ENCODE assay signal across 8 cellular contexts in the genomic region with DNA sequence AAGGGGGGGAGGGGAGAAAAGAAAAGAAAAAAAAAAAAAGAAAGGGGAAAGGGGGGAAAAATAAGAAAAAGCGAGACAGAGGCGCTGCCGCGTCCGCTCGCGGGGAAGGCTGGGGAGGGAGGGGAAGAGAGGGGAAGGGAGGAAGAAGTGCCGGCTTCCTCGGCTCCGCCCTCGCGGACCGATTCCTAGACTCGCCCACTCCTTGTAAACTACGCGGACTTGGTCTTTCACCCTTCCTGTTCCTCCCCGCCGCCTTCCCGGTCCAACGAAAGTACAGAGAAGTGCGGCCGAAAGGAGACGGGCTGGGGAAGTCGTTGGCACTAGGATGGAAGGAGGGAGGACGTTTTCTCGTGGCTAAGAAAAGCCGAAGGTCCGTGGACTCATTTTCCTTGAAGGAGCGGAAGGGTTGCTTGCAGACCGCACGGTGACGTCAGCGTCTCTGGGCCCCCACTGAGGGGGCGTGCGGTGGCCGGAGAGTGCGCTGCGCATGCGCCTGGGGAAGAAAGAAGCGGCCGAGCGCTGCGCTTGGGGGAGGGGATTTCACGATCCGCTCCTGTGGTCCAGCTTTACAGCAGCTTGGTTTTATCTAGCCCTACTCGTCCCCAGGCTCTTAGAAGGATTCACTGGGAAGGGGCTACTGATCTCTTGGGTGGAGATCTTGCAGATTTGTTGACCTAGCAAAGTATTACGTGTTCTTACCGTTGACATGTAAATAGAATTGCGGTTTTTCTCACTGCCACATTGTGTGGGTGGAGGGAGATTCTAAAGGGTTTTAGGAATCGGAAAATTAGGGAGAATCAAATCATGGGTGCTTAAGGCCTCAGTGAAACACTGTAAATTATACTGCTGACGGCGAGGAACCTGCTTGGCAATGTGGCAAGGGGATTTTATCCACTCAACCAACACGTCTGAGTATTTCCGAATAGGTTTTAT. TPM values are rescaled to one million over a fixed set of nuclear protein-coding genes. Genes with fewer than 3 reads are reported as not detected.
DNase-seq lines count a peak whose midpoint lies in the region; ATAC-seq, FAIRE-seq and TF ChIP-seq lines count a peak whose summit lies in the region.

A gene with protein sequence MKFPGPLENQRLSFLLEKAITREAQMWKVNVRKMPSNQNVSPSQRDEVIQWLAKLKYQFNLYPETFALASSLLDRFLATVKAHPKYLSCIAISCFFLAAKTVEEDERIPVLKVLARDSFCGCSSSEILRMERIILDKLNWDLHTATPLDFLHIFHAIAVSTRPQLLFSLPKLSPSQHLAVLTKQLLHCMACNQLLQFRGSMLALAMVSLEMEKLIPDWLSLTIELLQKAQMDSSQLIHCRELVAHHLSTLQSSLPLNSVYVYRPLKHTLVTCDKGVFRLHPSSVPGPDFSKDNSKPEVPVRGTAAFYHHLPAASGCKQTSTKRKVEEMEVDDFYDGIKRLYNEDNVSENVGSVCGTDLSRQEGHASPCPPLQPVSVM (minus strand): TSS at position 121 of the 933 bp plus-strand sequence. CDS start 9,627 bp downstream, outside the sequence.

- 0 to 1% (median 0%) methylated on average over 54 of the region's 54 CpGs for whole genome bisulfite sequencing in adipose tissue, 3 donors
- 0 to 1% methylated on average over 10 to 54 of the region's 54 CpGs for WGBS in transverse colon (ENCODE audit: low coverage in 1 of 2), 2 donors

- FAIRE-seq in GM12892 (lab: Jason Lieb, UNC), result peak; percentile 92

- H3K4me3 ChIP-seq in transverse colon, result peak within 1 kb of the TSS; percentile 97 to 100 (median 99)

- peak; percentile 46 for TF ChIP-seq EP300 in transverse colon (IDR thresholded peaks at IDR 0.05; ENCODE audit: low read depth)

- peak within 1 kb of the TSS in 2 of 3 donors; percentile 99 to 100 for H3K4me3 Mint-ChIP-seq in T-cell

- H3K4me1 Mint-ChIP-seq in T-cell, result peaks cover 31 to 50% (median 43%) of the 10 kb centered on the region in 3 donors

- peaks cover 13 to 48% (median 20%) of the 10 kb centered on the region in 4 donors for H3K4me1 ChIP-seq in transverse colon

- H3K9me3 ChIP-seq in transverse colon, result no peaks in the 10 kb centered on the region

- peaks cover 0 to 3% of the 10 kb centered on the region in 2 donors for H3K27me3 Mint-ChIP-seq in T-cell

- intact Hi-C loops in cardiac septum (cut with DNase I) (loop anchor here (1.0 to 2.0 kb wide), 2 partner anchors 80 to 127 kb away; a partner anchor contains a TSS), transverse colon (cut with DNase I; ENCODE audit: low total_unique reads) (no loop called here)

- H3K36me3 ChIP-seq in transverse colon, result no peaks in the 10 kb centered on the region

- H3K27ac Mint-ChIP-seq in T-cell, result peak within 1 kb of the TSS; percentile 100

- H3K27ac ChIP-seq in adipose tissue (ENCODE audit: low read depth, low read length) (peak within 1 kb of the TSS; percentile 85), transverse colon (peak within 1 kb of the TSS; percentile 99 to 100 (median 100))

- CTCF ChIA-PET in T-cell (lab: Charles Lee), result interaction anchor here in 1 of 2 donors (0.6 to 2.2 kb wide), 6 partner anchors 19 to 818 kb away, joined by 3 to 7 read pairs (median 5); no protein-coding TSS in a partner anchor

- peak; percentile 70 for DNase-seq in GM12892 (ENCODE audit: insufficient read length)
- peak; percentile 96 for DNase-seq in NCI-H146 (lab: John Stamatoyannopoulos, UW)
- peak; percentile 84 to 95 (median 90) for DNase-seq in T-cell
- peak; percentile 98 for DNase-seq in cardiac septum (ENCODE audit: low spot score)
- peak; percentile 96 for DNase-seq in pons (ENCODE audit: low spot score)
- peak; percentile 97 for DNase-seq in transverse colon

- no peak for TF ChIP-seq CTCF in transverse colon (IDR thresholded peaks at IDR 0.05)

- ATAC-seq in HG02852 (IDR thresholded peaks at IDR 0.05; ENCODE audit: unreplicated experiment) (peak; percentile 56), T-cell (replicated peaks in 1 of 4) (peak; percentile 71 to 82 (median 77))

- POLR2A ChIA-PET in T-cell (lab: Charles Lee), result interaction anchor here (0.6 to 1.5 kb wide), 5 partner anchors 44 to 93 kb away, joined by 3 read pairs; no protein-coding TSS in a partner anchor

- TF ChIP-seq POLR2A in GM12892 (IDR thresholded peaks at IDR 0.05; ENCODE audit: low read depth, low read length) (peak; percentile 95), transverse colon (IDR thresholded peaks at IDR 0.05) (peak; percentile 92)

- peaks cover 3% of the 10 kb centered on the region for H3K36me3 Mint-ChIP-seq in T-cell

- in situ Hi-C loops in transverse colon (cut with MboI; ENCODE audit: low pct_ligation_motif_present in 1 of 4, low pct_unique_long_range_greater_than_20kb in 1 of 4, low sequenced_read_pairs in 3 of 4), result no loop called here

- no peaks in the 10 kb centered on the region for H3K27me3 ChIP-seq in transverse colon

- H3K9me3 Mint-ChIP-seq in T-cell, result no peaks in the 10 kb centered on the region

RNA-seq across cellular contexts. Expression of the gene that starts here (rescaled TPM):
- polyA plus RNA-seq in GM12892 (2012; ENCODE audit: missing spikeins), result 122 TPM
- total RNA-seq in T-cell, result 100 to 1,000 TPM; 229 to 359 (median 256) TPM
- polyA plus RNA-seq in adipose tissue, result 100 to 1,000 TPM; 101 to 282 (median 117) TPM
- total RNA-seq in cardiac septum, result 338 TPM
- total RNA-seq in transverse colon, result 100 to 1,000 TPM in 3 of 4 donors, 10 to 100 TPM in 1; 91.7 to 206 (median 154) TPM

Comparison
In these comparisons a context has a peak if more than half of its experiments do, and no peak if none do; other contexts are left out.
1. Peak in every context shown above with its lines: DNase-seq, ATAC-seq, H3K4me3 ChIP-seq and H3K27ac ChIP-seq.